ENCODE assay signal across 8 cellular contexts in genomic region chr4:17385403-17385802, GRCh38.
DNase-seq lines count a peak whose midpoint lies in the region; ATAC-seq and TF ChIP-seq lines count a peak whose summit lies in the region.

No MANE protein-coding gene starts in this region.

- H3K4me1 Mint-ChIP-seq in Calu3 (ENCODE audit: low read depth, unreplicated experiment) = no peaks in the 10 kb centered on the region
- peaks cover 15 to 25% of the 10 kb centered on the region in 2 donors for H3K4me1 Mint-ChIP-seq in natural killer cell
- H3K4me1 Mint-ChIP-seq in chondrocyte (ENCODE audit: low read depth) = peaks cover 3% of the 10 kb centered on the region

- H3K36me3 Mint-ChIP-seq in Calu3 (ENCODE audit: insufficient read depth, unreplicated experiment) (no peaks in the 10 kb centered on the region), natural killer cell (no peaks in the 10 kb centered on the region), chondrocyte (ENCODE audit: low read depth) (no peaks in the 10 kb centered on the region)

- ATAC-seq in HG03565 (IDR thresholded peaks at IDR 0.05; ENCODE audit: unreplicated experiment) = peak; percentile 70
- ATAC-seq in natural killer cell = peak; percentile 67 to 82 (median 79)

- no peaks in the 10 kb centered on the region for H3K27me3 Mint-ChIP-seq in Calu3 (ENCODE audit: unreplicated experiment)
- H3K27me3 Mint-ChIP-seq in natural killer cell (ENCODE audit: low read depth in 2 of 2) = no peaks in the 10 kb centered on the region
- H3K27me3 Mint-ChIP-seq in chondrocyte (ENCODE audit: low read depth) = no peaks in the 10 kb centered on the region

- TF ChIP-seq CTCF in Calu3 (IDR thresholded peaks at IDR 0.05; ENCODE audit: unreplicated experiment) (no peak), astrocyte of the spinal cord (IDR thresholded peaks at IDR 0.05; ENCODE audit: low read depth, low read length) (no peak), natural killer cell (IDR thresholded peaks at IDR 0.05) (no peak), chondrocyte (IDR thresholded peaks at IDR 0.05) (no peak)

- H3K27ac Mint-ChIP-seq in Calu3 (ENCODE audit: unreplicated experiment) (no peak overlapping the region), natural killer cell (peak overlapping the region; percentile 64 to 82), chondrocyte (ENCODE audit: unreplicated experiment) (no peak overlapping the region)

- BruUV-seq in Calu3 (replicated peaks; lab: Mats Ljungman, UMichigan) = no TSS peak

- DNase-seq in Calu3 (peak; percentile 2), GM19238 (ENCODE audit: insufficient read length, low spot score) (peak; percentile 15), astrocyte of the spinal cord (ENCODE audit: low read depth, low spot score) (peak; percentile 25), natural killer cell (no peak), chondrocyte (ENCODE audit: low spot score) (no peak), SKM-1 (lab: John Stamatoyannopoulos, UW; ENCODE audit: unreplicated experiment) (no peak)
- no peak for DNase-seq in activated naive CD4-positive, alpha-beta T cell treated with Interleukin-2 at 50 U/mL for 16 hours

- in situ Hi-C loops in astrocyte of the spinal cord (cut with HindIII; ENCODE audit: low sequenced_read_pairs) = no loop called here

- CTCF ChIA-PET in Calu3 (lab: Charles Lee) = interaction anchor here (1.0 kb wide), 1 partner anchor 20 kb away, joined by 3 read pairs; no protein-coding TSS in a partner anchor

- no peak overlapping the region for H3K4me3 ChIP-seq in astrocyte of the spinal cord (ENCODE audit: low read depth, low read length)

- H3K9me3 Mint-ChIP-seq in Calu3 (ENCODE audit: low read depth, unreplicated experiment) (peaks cover 2% of the 10 kb centered on the region), natural killer cell (no peaks in the 10 kb centered on the region), chondrocyte (ENCODE audit: low read depth) (no peaks in the 10 kb centered on the region)

- intact Hi-C loops in Calu3 (cut with micrococcal nuclease; ENCODE audit: unreplicated experiment) = no loop called here
- intact Hi-C loops in natural killer cell (cut with micrococcal nuclease) = no loop called here

- no peak overlapping the region for H3K4me3 Mint-ChIP-seq in Calu3 (ENCODE audit: low read depth, unreplicated experiment)
- peak overlapping the region; percentile 67 for H3K4me3 Mint-ChIP-seq in natural killer cell
- no peak overlapping the region for H3K4me3 Mint-ChIP-seq in chondrocyte (ENCODE audit: unreplicated experiment)

Comparison
In these comparisons a context has a peak if more than half of its experiments do, and no peak if none do; other contexts are left out.
1. DNase-seq: peak in Calu3 (single experiment), GM19238 (single experiment) and astrocyte of the spinal cord (single experiment); none in natural killer cell (single experiment), chondrocyte (single experiment), SKM-1 (single experiment) and activated naive CD4-positive, alpha-beta T cell treated with Interleukin-2 at 50 U/mL for 16 hours (single experiment).
2. H3K27ac Mint-ChIP-seq: peak in natural killer cell (2 of 2); none in Calu3 (single experiment) and chondrocyte (single experiment).